Comparison of ENCODE assay signal across 1 cellular context in the genomic region with DNA sequence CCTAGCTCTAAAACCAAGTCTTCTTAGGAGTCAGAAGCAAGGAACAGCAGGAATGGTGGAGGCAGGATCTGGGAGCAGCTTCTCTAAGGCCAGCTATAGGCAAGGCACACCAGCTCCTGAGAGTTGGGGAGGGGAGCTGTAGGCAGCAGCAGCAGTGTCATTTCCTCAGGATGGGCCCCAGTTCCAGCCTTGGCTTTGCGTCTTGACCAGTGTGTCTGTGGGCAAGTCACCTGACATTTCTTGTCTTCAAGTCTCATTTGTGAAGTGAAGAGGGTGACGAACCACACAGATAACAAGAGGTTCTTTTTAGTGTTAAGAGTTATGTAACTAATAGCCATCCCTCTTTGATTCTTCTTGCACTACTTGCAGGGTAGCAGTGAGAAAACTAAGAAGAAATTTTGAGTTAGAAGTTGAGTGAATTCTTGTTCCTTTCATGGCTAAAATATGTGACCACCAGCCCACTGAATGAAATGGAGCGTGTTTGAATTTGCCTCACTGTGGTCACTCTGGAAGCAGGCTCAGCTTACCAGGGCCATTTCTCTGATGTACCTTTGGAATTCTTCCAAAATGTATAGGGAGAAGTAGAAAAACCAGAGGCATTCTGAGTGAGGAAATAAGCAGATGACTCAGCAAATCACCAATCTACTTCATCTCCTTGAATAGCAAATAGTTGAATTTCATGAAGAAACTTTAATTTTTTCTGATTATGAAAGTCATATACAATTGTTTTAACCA.
TF ChIP-seq lines count a peak whose summit lies in the region.

No MANE protein-coding gene starts in this region.

TF ChIP-seq in H1, 55 proteins besides CTCF, POLR2A, EP300 and RAD21:
- TF ChIP-seq JUND (IDR thresholded peaks at IDR 0.05; ENCODE audit: low read length) (no peak), RNF2 (IDR thresholded peaks at IDR 0.05; ENCODE audit: borderline replicate concordance, low read depth, low read length, missing control alignments, poor library complexity, severe bottlenecking) (no peak), RXRA (IDR thresholded peaks at IDR 0.05; ENCODE audit: insufficient read depth, low read depth, low read length) (no peak), HDAC2 (IDR thresholded peaks at IDR 0.05; ENCODE audit: borderline replicate concordance in 1 of 2, low read depth in 2 of 2, low read length in 2 of 2) (no peak), MAFK (IDR thresholded peaks at IDR 0.05; ENCODE audit: low read depth, low read length) (peak; percentile 56), FOSL1 (IDR thresholded peaks at IDR 0.05; ENCODE audit: insufficient read depth, low read depth, low read length) (no peak), CHD2 (IDR thresholded peaks at IDR 0.05; ENCODE audit: low read length) (no peak), GTF2F1 (IDR thresholded peaks at IDR 0.05; ENCODE audit: borderline replicate concordance, low read depth, low read length) (no peak)
